In the genomic region with DNA sequence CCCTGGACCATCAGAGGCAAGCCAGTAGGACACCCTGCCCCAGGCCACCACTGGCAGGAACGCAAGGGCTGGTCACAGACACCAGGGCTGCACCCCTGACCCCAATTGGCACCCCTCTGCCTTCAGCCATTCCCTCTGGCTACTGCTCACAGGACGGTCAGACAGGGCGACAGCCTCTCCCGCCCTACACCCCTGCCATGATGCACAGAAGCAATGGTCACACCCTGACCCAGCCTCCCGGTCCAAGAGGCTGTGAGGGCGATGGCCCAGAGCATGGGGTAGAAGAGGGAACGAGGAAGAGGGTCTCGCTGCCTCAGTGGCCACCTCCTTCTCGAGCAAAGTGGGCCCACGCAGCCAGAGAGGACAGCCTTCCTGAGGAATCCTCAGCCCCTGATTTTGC, we compare ENCODE assay signal across 1 cellular context.
TF ChIP-seq lines count a peak whose summit lies in the region.

No MANE protein-coding gene starts in this region.

TF ChIP-seq in IMR-90, 13 proteins besides CTCF, POLR2A, EP300 and RAD21 (continued from another document):
- TF ChIP-seq, protein P1, sequence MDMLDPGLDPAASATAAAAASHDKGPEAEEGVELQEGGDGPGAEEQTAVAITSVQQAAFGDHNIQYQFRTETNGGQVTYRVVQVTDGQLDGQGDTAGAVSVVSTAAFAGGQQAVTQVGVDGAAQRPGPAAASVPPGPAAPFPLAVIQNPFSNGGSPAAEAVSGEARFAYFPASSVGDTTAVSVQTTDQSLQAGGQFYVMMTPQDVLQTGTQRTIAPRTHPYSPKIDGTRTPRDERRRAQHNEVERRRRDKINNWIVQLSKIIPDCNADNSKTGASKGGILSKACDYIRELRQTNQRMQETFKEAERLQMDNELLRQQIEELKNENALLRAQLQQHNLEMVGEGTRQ (IDR thresholded peaks at IDR 0.05; ENCODE audit: low read depth, low read length) = no peak
- TF ChIP-seq RFX5 (IDR thresholded peaks at IDR 0.05; ENCODE audit: low read depth, low read length) = no peak
- no peak for TF ChIP-seq NFE2L2 (IDR thresholded peaks at IDR 0.05; ENCODE audit: low read depth, low read length)
- no peak for TF ChIP-seq CHD1 (IDR thresholded peaks at IDR 0.05; ENCODE audit: low read depth, low read length)
- TF ChIP-seq SMC3 (IDR thresholded peaks at IDR 0.05; ENCODE audit: low read depth, low read length) = no peak
- no peak for TF ChIP-seq BHLHE40 (IDR thresholded peaks at IDR 0.05; ENCODE audit: low read depth, low read length)
- no peak for TF ChIP-seq MAFK (IDR thresholded peaks at IDR 0.05; ENCODE audit: low read depth, low read length)
- no peak for TF ChIP-seq CEBPB (IDR thresholded peaks at IDR 0.05; ENCODE audit: low read depth, low read length)
TF ChIP-seq in IMR-90: peak in this region for 0.
